1 cellular context compared by ENCODE assay signal in the genomic region with DNA sequence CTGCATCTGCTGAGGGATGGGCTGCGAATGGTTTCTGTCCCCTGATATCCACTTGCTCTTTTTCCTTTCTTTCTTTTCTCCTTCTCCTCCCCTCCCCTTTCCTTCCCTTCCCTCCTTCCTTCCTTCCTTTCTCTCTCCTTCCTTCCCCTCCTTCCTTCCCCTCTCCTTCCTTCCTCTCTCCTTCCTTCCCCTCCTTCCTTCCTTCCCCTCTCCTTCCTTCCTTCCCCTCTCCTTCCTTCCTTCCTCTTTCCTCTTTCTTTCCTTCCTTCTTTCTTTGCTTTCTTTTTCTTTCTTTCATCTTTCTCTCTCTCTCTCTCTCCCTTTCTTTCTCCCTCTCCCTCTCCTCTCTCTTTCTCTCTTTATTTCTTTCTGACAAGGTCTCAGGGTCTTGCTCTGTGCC.
TF ChIP-seq lines count a peak whose summit lies in the region.

No MANE protein-coding gene starts in this region.

TF ChIP-seq in K562, 482 proteins besides CTCF, POLR2A, EP300 and RAD21 (continued from another document):
- TF ChIP-seq UBTF (IDR thresholded peaks at IDR 0.05; ENCODE audit: borderline replicate concordance in 1 of 2, low read depth in 2 of 2, low read length in 2 of 2) (no peak), SNRNP70 (optimal IDR thresholded peaks at IDR 0.05; ENCODE audit: low read depth, low read length) (no peak), NR2C2 (CRISPR knock-in tag; IDR thresholded peaks at IDR 0.05) (no peak), NR2C2 (tag; IDR thresholded peaks at IDR 0.05) (no peak), IRF2 (CRISPR knock-in tag; IDR thresholded peaks at IDR 0.05) (no peak), SMARCE1 (IDR thresholded peaks at IDR 0.05) (no peak), EHMT2 (IDR thresholded peaks at IDR 0.05) (no peak), E2F4 (CRISPR knock-in tag; IDR thresholded peaks at IDR 0.05; ENCODE audit: low read depth) (no peak), SUPT5H (IDR thresholded peaks at IDR 0.05) (no peak), ZNF766 (CRISPR knock-in tag; conservative IDR thresholded peaks at IDR 0.05) (no peak), ATF3 (IDR thresholded peaks at IDR 0.05) (peak; percentile 51), ATF3 (CRISPR knock-in tag; conservative IDR thresholded peaks at IDR 0.05) (no peak), FOXK1 (CRISPR knock-in tag; IDR thresholded peaks at IDR 0.05; ENCODE audit: borderline replicate concordance) (no peak), CREM (IDR thresholded peaks at IDR 0.05; ENCODE audit: low read depth) (no peak), NFE2L1 (tag; IDR thresholded peaks at IDR 0.05; ENCODE audit: borderline replicate concordance, low read depth) (no peak), ZKSCAN8 (CRISPR knock-in tag; IDR thresholded peaks at IDR 0.05) (no peak), STAT5A (IDR thresholded peaks at IDR 0.05; ENCODE audit: borderline replicate concordance, low read length) (no peak), ZNF174 (CRISPR knock-in tag; IDR thresholded peaks at IDR 0.05) (no peak), CSDE1 (IDR thresholded peaks at IDR 0.05) (no peak), HBP1 (CRISPR knock-in tag; IDR thresholded peaks at IDR 0.05) (peak; percentile 53; the same call in 1 of the 2 replicates), PRPF4 (IDR thresholded peaks at IDR 0.05; ENCODE audit: insufficient read depth, low read depth, low read length, poor library complexity, severe bottlenecking) (no peak), MBD2 (IDR thresholded peaks at IDR 0.05; ENCODE audit: borderline replicate concordance, low read depth) (no peak), ZNF175 (CRISPR knock-in tag; IDR thresholded peaks at IDR 0.05; ENCODE audit: low read depth) (no peak), TBL1XR1 (IDR thresholded peaks at IDR 0.05; ENCODE audit: low read length in 2 of 2) (no peak), ZNF512 (tag; IDR thresholded peaks at IDR 0.05) (peak; percentile 38; the same call in 1 of the 2 replicates), ZNF398 (CRISPR knock-in tag; IDR thresholded peaks at IDR 0.05) (no peak), KDM2B (CRISPR knock-in tag; IDR thresholded peaks at IDR 0.05) (no peak), EZH2 (IDR thresholded peaks at IDR 0.05; ENCODE audit: borderline replicate concordance, low read depth, low read length) (no peak), FOXP4 (CRISPR knock-in tag; IDR thresholded peaks at IDR 0.05; ENCODE audit: borderline replicate concordance) (no peak), CHD2 (IDR thresholded peaks at IDR 0.05; ENCODE audit: low read depth, low read length) (no peak), SMAD1 (IDR thresholded peaks at IDR 0.05; ENCODE audit: low read depth, low read length, partially characterized antibody) (no peak), TBP (optimal IDR thresholded peaks at IDR 0.05; ENCODE audit: low read depth, low read length) (no peak), SMC3 (conservative IDR thresholded peaks at IDR 0.05; ENCODE audit: insufficient read depth, low read depth, low read length) (no peak), HSF4 (CRISPR knock-in tag; IDR thresholded peaks at IDR 0.05; ENCODE audit: borderline replicate concordance) (no peak), ZSCAN32 (CRISPR knock-in tag; IDR thresholded peaks at IDR 0.05) (no peak), MTA1 (IDR thresholded peaks at IDR 0.05; ENCODE audit: borderline replicate concordance) (peak; percentile 64; the same call in 1 of the 2 replicates)
- TF ChIP-seq, protein P1, sequence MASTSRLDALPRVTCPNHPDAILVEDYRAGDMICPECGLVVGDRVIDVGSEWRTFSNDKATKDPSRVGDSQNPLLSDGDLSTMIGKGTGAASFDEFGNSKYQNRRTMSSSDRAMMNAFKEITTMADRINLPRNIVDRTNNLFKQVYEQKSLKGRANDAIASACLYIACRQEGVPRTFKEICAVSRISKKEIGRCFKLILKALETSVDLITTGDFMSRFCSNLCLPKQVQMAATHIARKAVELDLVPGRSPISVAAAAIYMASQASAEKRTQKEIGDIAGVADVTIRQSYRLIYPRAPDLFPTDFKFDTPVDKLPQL (IDR thresholded peaks at IDR 0.05; ENCODE audit: extremely low read depth, insufficient read length), result no peak
- TF ChIP-seq, protein P2, sequence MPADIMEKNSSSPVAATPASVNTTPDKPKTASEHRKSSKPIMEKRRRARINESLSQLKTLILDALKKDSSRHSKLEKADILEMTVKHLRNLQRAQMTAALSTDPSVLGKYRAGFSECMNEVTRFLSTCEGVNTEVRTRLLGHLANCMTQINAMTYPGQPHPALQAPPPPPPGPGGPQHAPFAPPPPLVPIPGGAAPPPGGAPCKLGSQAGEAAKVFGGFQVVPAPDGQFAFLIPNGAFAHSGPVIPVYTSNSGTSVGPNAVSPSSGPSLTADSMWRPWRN (IDR thresholded peaks at IDR 0.05; ENCODE audit: low read depth), result no peak
